ENCODE assay signal across 8 cellular contexts in the genomic region with DNA sequence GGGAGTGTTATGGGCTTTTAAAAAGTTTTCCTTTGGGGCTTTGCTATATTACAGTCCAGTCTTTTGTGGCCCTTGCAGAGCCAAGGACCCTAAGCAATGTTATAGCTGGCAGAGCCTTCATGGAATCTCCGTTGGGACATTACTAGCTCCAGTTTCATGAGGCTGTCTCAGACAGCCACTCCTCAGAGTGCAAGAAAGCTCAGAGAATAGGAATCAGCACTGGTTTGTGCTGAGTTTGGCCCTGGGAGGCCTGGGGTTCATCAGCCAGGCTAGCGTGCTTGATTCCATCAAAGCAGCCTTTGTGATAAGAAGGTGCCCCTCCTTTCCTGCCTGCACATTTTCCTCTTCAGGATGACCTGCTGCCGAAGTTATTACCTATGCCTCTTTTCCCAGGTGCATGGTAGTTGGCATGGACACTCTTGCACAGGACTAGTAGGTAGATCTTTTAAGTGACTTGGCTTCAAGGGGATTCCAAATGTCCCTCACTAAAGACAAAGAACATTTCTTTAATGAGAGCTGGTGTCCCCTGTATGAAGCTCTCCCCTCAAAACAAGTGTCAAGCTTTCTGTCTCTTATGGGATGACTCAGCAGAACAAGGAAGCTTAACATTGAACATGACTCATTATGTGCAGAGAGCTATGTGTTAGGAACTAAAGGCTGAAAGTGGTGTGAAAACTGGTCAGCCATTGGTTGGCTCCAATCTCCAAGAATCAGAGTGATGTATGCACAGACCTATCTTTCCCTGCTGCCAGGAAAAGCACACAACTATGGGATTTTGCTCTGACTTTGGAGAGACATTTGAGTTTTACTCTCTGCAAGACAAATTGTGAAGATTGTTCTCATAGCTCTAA.
A peak's percentile ranks its signal among the peaks of the same experiment; 100 is the strongest.
DNase-seq lines count a peak whose midpoint lies in the region; ATAC-seq and TF ChIP-seq lines count a peak whose summit lies in the region.

No MANE protein-coding gene starts in this region.

- no peaks in the 10 kb centered on the region for H3K79me2 ChIP-seq in ACC112 (ENCODE audit: control insufficient read depth, insufficient read depth, low read length, unreplicated experiment)

- peak; percentile 76 for DNase-seq in M059J (ENCODE audit: low read depth)
- DNase-seq in esophagus squamous epithelium (lab: John Stamatoyannopoulos, UW), result no peak
- no peak for DNase-seq in NCI-H2196 (lab: John Stamatoyannopoulos, UW; ENCODE audit: unreplicated experiment)
- no peak for DNase-seq in uterus
- DNase-seq in prostate gland (ENCODE audit: low spot score), result no peak

- ATAC-seq in GM21447 (IDR thresholded peaks at IDR 0.05; ENCODE audit: unreplicated experiment) (peak; percentile 77), GM21825 (IDR thresholded peaks at IDR 0.05; ENCODE audit: unreplicated experiment) (no peak)

- WGBS in esophagus squamous epithelium, 2 donors, result 55 to 79% methylated on average over 2 of the region's 3 CpGs
- WGBS in prostate gland, result 84% methylated on average over 3 of the region's 3 CpGs

- peak overlapping the region; percentile 18 for H2AFZ ChIP-seq in ACC112 (ENCODE audit: low read length, unreplicated experiment)

- H3K27ac ChIP-seq in ACC112 (ENCODE audit: low read depth, low read length) (peak overlapping the region; percentile 14; the same call in 1 of the 2 replicates), esophagus squamous epithelium (peak overlapping the region in 3 of 4 donors; percentile 12 to 51 (median 33)), uterus (no peak overlapping the region), prostate gland (no peak overlapping the region)

- H3K4me3 ChIP-seq in ACC112 (ENCODE audit: low read depth, low read length), result no peak overlapping the region
- H3K4me3 ChIP-seq in esophagus squamous epithelium, result no peak overlapping the region
- H3K4me3 ChIP-seq in uterus, result no peak overlapping the region
- no peak overlapping the region for H3K4me3 ChIP-seq in prostate gland

- intact Hi-C loops in esophagus squamous epithelium (cut with DNase I), result no loop called here
- intact Hi-C loops in uterus (cut with DNase I; ENCODE audit: low total_unique reads), result no loop called here
- intact Hi-C loops in prostate gland (cut with DNase I), result no loop called here

- no peaks in the 10 kb centered on the region for H3K36me3 ChIP-seq in ACC112 (ENCODE audit: insufficient read depth, low read length)
- H3K36me3 ChIP-seq in esophagus squamous epithelium, result no peaks in the 10 kb centered on the region
- no peaks in the 10 kb centered on the region for H3K36me3 ChIP-seq in uterus
- H3K36me3 ChIP-seq in prostate gland, result no peaks in the 10 kb centered on the region

- no peak for TF ChIP-seq POLR2A in esophagus squamous epithelium (IDR thresholded peaks at IDR 0.05)
- TF ChIP-seq POLR2A in uterus (IDR thresholded peaks at IDR 0.05), result no peak
- TF ChIP-seq POLR2A in prostate gland (IDR thresholded peaks at IDR 0.05), result no peak

- TF ChIP-seq CTCF in esophagus squamous epithelium (IDR thresholded peaks at IDR 0.05), result no peak
- no peak for TF ChIP-seq CTCF in uterus (IDR thresholded peaks at IDR 0.05)
- no peak for TF ChIP-seq CTCF in prostate gland (IDR thresholded peaks at IDR 0.05)

- H3K27me3 ChIP-seq in ACC112 (ENCODE audit: insufficient read depth, low read length) (no peaks in the 10 kb centered on the region), esophagus squamous epithelium (no peaks in the 10 kb centered on the region), uterus (no peaks in the 10 kb centered on the region), prostate gland (replicated peaks; ENCODE audit: insufficient read depth) (no peaks in the 10 kb centered on the region)

- H3K4me1 ChIP-seq in ACC112 (ENCODE audit: control insufficient read depth, insufficient read depth, low read length, unreplicated experiment) (peaks cover 15% of the 10 kb centered on the region), esophagus squamous epithelium (peaks cover 4 to 31% (median 15%) of the 10 kb centered on the region in 3 donors), uterus (no peaks in the 10 kb centered on the region), prostate gland (replicated peaks) (no peaks in the 10 kb centered on the region)

- H3K9me3 ChIP-seq in esophagus squamous epithelium, result no peaks in the 10 kb centered on the region
- H3K9me3 ChIP-seq in uterus, result no peaks in the 10 kb centered on the region
- H3K9me3 ChIP-seq in prostate gland, result no peaks in the 10 kb centered on the region

Comparison
In these comparisons a context has a peak if more than half of its experiments do, and no peak if none do; other contexts are left out.
1. H3K27ac ChIP-seq: peak in ACC112 (single experiment) and esophagus squamous epithelium (3 of 4); none in uterus (0 of 2) and prostate gland (0 of 2).